In genomic region chr19:37594982-37595382, GRCh38 we compare ENCODE assay signal across 8 cellular contexts. TPM values are rescaled to one million over a fixed set of nuclear protein-coding genes. Genes with fewer than 3 reads are reported as not detected.
DNase-seq lines count a peak whose midpoint lies in the region; ATAC-seq and TF ChIP-seq lines count a peak whose summit lies in the region.

No MANE protein-coding gene starts in this region.

- TF ChIP-seq CTCF in CD8-positive, alpha-beta T cell (IDR thresholded peaks at IDR 0.05), result no peak
- no peak for TF ChIP-seq CTCF in endothelial cell (IDR thresholded peaks at IDR 0.05; ENCODE audit: unreplicated experiment)

- ATAC-seq in CD8-positive, alpha-beta T cell, result peak; percentile 53
- peak; percentile 33 for ATAC-seq in GM21619 (IDR thresholded peaks at IDR 0.05; ENCODE audit: unreplicated experiment)
- peak; percentile 60 for ATAC-seq in naive thymus-derived CD4-positive, alpha-beta T cell
- ATAC-seq in stimulated activated memory B cell treated with anti-CD40 and anti-IgM and Interleukin-4, amounts not matched to agents 10 μg/mL and 1 μg/mL and 100 μg/mL, for 72 hours, result peak; percentile 73

- POLR2A ChIA-PET in CD8-positive, alpha-beta T cell (lab: Charles Lee), result interaction anchor here (0.5 to 2.6 kb wide), 24 partner anchors 9 to 1380 kb away, joined by 3 to 21 read pairs (median 5); partner anchors contain the start of genes ZFP14, ZFP30, ZNF146 and ZNF345
- POLR2A ChIA-PET in naive thymus-derived CD4-positive, alpha-beta T cell (lab: Charles Lee), result interaction anchor here (0.6 to 7.0 kb wide), 18 partner anchors 20 to 1380 kb away, joined by 3 to 53 read pairs (median 4); partner anchors contain the start of genes SIPA1L3, WDR87, ZFP30 and ZNF146

- H3K27me3 Mint-ChIP-seq in CD8-positive, alpha-beta T cell (ENCODE audit: low read depth), result no peaks in the 10 kb centered on the region
- peaks cover 7% of the 10 kb centered on the region for H3K27me3 Mint-ChIP-seq in endothelial cell (ENCODE audit: unreplicated experiment)
- no peaks in the 10 kb centered on the region for H3K27me3 Mint-ChIP-seq in naive thymus-derived CD4-positive, alpha-beta T cell
- no peaks in the 10 kb centered on the region for H3K27me3 Mint-ChIP-seq in stimulated activated memory B cell treated with anti-CD40 and anti-IgM and Interleukin-4, amounts not matched to agents 10 μg/mL and 1 μg/mL and 100 μg/mL, for 72 hours

- peak in 6 of 7 experiments; percentile 45 to 86 (median 54) for DNase-seq in CD8-positive, alpha-beta T cell
- DNase-seq in MG63, result peak; percentile 52
- DNase-seq in activated CD8-positive, alpha-beta memory T cell treated with anti-CD3 and anti-CD28 coated beads for 48 hours (ENCODE audit: low read depth in 2 of 3, low spot score in 2 of 3), result peak in 2 of 3 experiments; percentile 23 to 32
- DNase-seq in endothelial cell (ENCODE audit: low spot score), result no peak
- DNase-seq in naive thymus-derived CD4-positive, alpha-beta T cell, result peak in 4 of 9 donors; percentile 40 to 80 (median 57)
- no peak for DNase-seq in COLO829 (ENCODE audit: low spot score)

- peak overlapping the region; percentile 66 for H3K4me3 ChIP-seq in CD8-positive, alpha-beta T cell (ENCODE audit: low read depth, low read length)
- H3K4me3 ChIP-seq in MG63, result peak overlapping the region; percentile 75
- H3K4me3 ChIP-seq in naive thymus-derived CD4-positive, alpha-beta T cell (ENCODE audit: low read length), result peak overlapping the region; percentile 80

- CTCF ChIA-PET in CD8-positive, alpha-beta T cell (lab: Charles Lee), result interaction anchor here (0.8 to 1.0 kb wide), 3 partner anchors 11 to 122 kb away, joined by 3 to 4 read pairs (median 3); no protein-coding TSS in a partner anchor
- CTCF ChIA-PET in naive thymus-derived CD4-positive, alpha-beta T cell (lab: Charles Lee), result interaction anchor here (0.5 to 0.6 kb wide), 2 partner anchors 69 to 173 kb away, joined by 3 to 7 read pairs; no protein-coding TSS in a partner anchor

- H3K4me1 Mint-ChIP-seq in CD8-positive, alpha-beta T cell (ENCODE audit: low read depth), result peaks cover 31% of the 10 kb centered on the region
- H3K4me1 Mint-ChIP-seq in endothelial cell (ENCODE audit: unreplicated experiment), result peaks cover 17% of the 10 kb centered on the region
- peaks cover 13 to 56% (median 39%) of the 10 kb centered on the region in 7 donors for H3K4me1 Mint-ChIP-seq in naive thymus-derived CD4-positive, alpha-beta T cell
- peaks cover 17% of the 10 kb centered on the region for H3K4me1 Mint-ChIP-seq in stimulated activated memory B cell treated with anti-CD40 and anti-IgM and Interleukin-4, amounts not matched to agents 10 μg/mL and 1 μg/mL and 100 μg/mL, for 72 hours

- peak overlapping the region; percentile 99 for H3K27ac Mint-ChIP-seq in CD8-positive, alpha-beta T cell
- peak overlapping the region; percentile 25 for H3K27ac Mint-ChIP-seq in endothelial cell (ENCODE audit: unreplicated experiment)
- peak overlapping the region; percentile 93 to 100 (median 99) for H3K27ac Mint-ChIP-seq in naive thymus-derived CD4-positive, alpha-beta T cell
- peak overlapping the region; percentile 94 for H3K27ac Mint-ChIP-seq in stimulated activated memory B cell treated with anti-CD40 and anti-IgM and Interleukin-4, amounts not matched to agents 10 μg/mL and 1 μg/mL and 100 μg/mL, for 72 hours

- peaks cover 25% of the 10 kb centered on the region for H3K9me3 Mint-ChIP-seq in CD8-positive, alpha-beta T cell
- peaks cover 8% of the 10 kb centered on the region for H3K9me3 Mint-ChIP-seq in endothelial cell (ENCODE audit: unreplicated experiment)
- peaks cover 5 to 75% (median 36%) of the 10 kb centered on the region in 11 donors for H3K9me3 Mint-ChIP-seq in naive thymus-derived CD4-positive, alpha-beta T cell
- peaks cover 10% of the 10 kb centered on the region for H3K9me3 Mint-ChIP-seq in stimulated activated memory B cell treated with anti-CD40 and anti-IgM and Interleukin-4, amounts not matched to agents 10 μg/mL and 1 μg/mL and 100 μg/mL, for 72 hours

- no peaks in the 10 kb centered on the region for H3K9me3 ChIP-seq in CD8-positive, alpha-beta T cell (ENCODE audit: low read length)
- peaks cover 12% of the 10 kb centered on the region for H3K9me3 ChIP-seq in MG63
- H3K9me3 ChIP-seq in naive thymus-derived CD4-positive, alpha-beta T cell (ENCODE audit: control insufficient read depth in 2 of 3, low read length in 3 of 3), result peaks cover 0 to 4% (median 0%) of the 10 kb centered on the region in 3 experiments

- peaks cover 67% of the 10 kb centered on the region for H3K36me3 Mint-ChIP-seq in CD8-positive, alpha-beta T cell
- peaks cover 18% of the 10 kb centered on the region for H3K36me3 Mint-ChIP-seq in endothelial cell (ENCODE audit: low read depth, unreplicated experiment)
- H3K36me3 Mint-ChIP-seq in naive thymus-derived CD4-positive, alpha-beta T cell, result peaks cover 27 to 68% (median 48%) of the 10 kb centered on the region in 5 donors
- peaks cover 38% of the 10 kb centered on the region for H3K36me3 Mint-ChIP-seq in stimulated activated memory B cell treated with anti-CD40 and anti-IgM and Interleukin-4, amounts not matched to agents 10 μg/mL and 1 μg/mL and 100 μg/mL, for 72 hours

- peaks cover 15% of the 10 kb centered on the region for H3K36me3 ChIP-seq in CD8-positive, alpha-beta T cell (ENCODE audit: insufficient read depth, low read length)
- no peaks in the 10 kb centered on the region; the same call in 1 of the 2 replicates for H3K36me3 ChIP-seq in MG63
- peaks cover 5 to 27% (median 8%) of the 10 kb centered on the region in 3 experiments for H3K36me3 ChIP-seq in naive thymus-derived CD4-positive, alpha-beta T cell (ENCODE audit: control insufficient read depth in 2 of 3, insufficient read depth in 3 of 3, low read length in 3 of 3)

- H3K27me3 ChIP-seq in CD8-positive, alpha-beta T cell (ENCODE audit: insufficient read depth, low read length), result no peaks in the 10 kb centered on the region
- H3K27me3 ChIP-seq in MG63, result no peaks in the 10 kb centered on the region
- no peaks in the 10 kb centered on the region for H3K27me3 ChIP-seq in naive thymus-derived CD4-positive, alpha-beta T cell (ENCODE audit: control insufficient read depth in 2 of 2, insufficient read depth in 2 of 2, low read length in 2 of 2)

- H3K4me3 Mint-ChIP-seq in CD8-positive, alpha-beta T cell, result peak overlapping the region; percentile 98
- H3K4me3 Mint-ChIP-seq in endothelial cell (ENCODE audit: unreplicated experiment), result peak overlapping the region; percentile 97
- H3K4me3 Mint-ChIP-seq in naive thymus-derived CD4-positive, alpha-beta T cell, result peak overlapping the region; percentile 94 to 100 (median 98)
- H3K4me3 Mint-ChIP-seq in stimulated activated memory B cell treated with anti-CD40 and anti-IgM and Interleukin-4, amounts not matched to agents 10 μg/mL and 1 μg/mL and 100 μg/mL, for 72 hours, result peak overlapping the region; percentile 90

- H3K27ac ChIP-seq in CD8-positive, alpha-beta T cell (ENCODE audit: low read depth, low read length), result peak overlapping the region; percentile 84
- H3K27ac ChIP-seq in naive thymus-derived CD4-positive, alpha-beta T cell (ENCODE audit: low read depth, low read length), result peak overlapping the region; percentile 93

- intact Hi-C loops in CD8-positive, alpha-beta T cell (cut with DNase I, micrococcal nuclease), result loop anchor here (1.0 to 10.0 kb wide), 15 partner anchors 60 to 1380 kb away; partner anchors contain the start of genes ZFP30 (in 2 of the 2), ZNF527 (in 2 of the 2), ZNF568 (in 2 of the 2) and ZNF569 (in 2 of the 2)
- intact Hi-C loops in naive thymus-derived CD4-positive, alpha-beta T cell (cut with micrococcal nuclease), result loop anchor here (1.0 to 10.0 kb wide), 24 partner anchors 60 to 1480 kb away; partner anchors contain the start of genes ZFP30 (in 2 of the 2), ZNF420 (in 2 of the 2), ZNF527 (in 2 of the 2) and ZNF568 (in 2 of the 2)

- peaks cover 10% of the 10 kb centered on the region for H3K4me1 ChIP-seq in CD8-positive, alpha-beta T cell (ENCODE audit: insufficient read depth, low read length)
- peaks cover 7 to 18% of the 10 kb centered on the region in 2 donors for H3K4me1 ChIP-seq in naive thymus-derived CD4-positive, alpha-beta T cell (ENCODE audit: control insufficient read depth in 2 of 2, insufficient read depth in 2 of 2, low read length in 2 of 2)

RNA-seq across cellular contexts. Expression of gene ZNF540, which starts 0.3 kb away (rescaled TPM):
- 10 to 100 TPM; 17.8 to 20.1 TPM for total RNA-seq in CD8-positive, alpha-beta T cell
- total RNA-seq in MG63 (2014; rRNA removed; shearing (Covaris generic); ENCODE audit: low replicate concordance), result 0.12 TPM in 1 of 2 replicates, not detected in the other
- 0.69 TPM for total RNA-seq in endothelial cell (ENCODE audit: unreplicated experiment)
- 10 to 100 TPM in 4 of 5 experiments, under 1 TPM in 1; 0.99 to 22.7 (median 17.6) TPM for total RNA-seq in naive thymus-derived CD4-positive, alpha-beta T cell
- polyA plus RNA-seq in naive thymus-derived CD4-positive, alpha-beta T cell, result 1 to 10 TPM; 7.4 to 9.0 TPM

RNA-seq across cellular contexts. Expression of gene ZNF571, which starts 0.4 kb away (rescaled TPM):
- 10 to 100 TPM; 30.5 to 30.8 TPM for total RNA-seq in CD8-positive, alpha-beta T cell
- total RNA-seq in MG63 (2014; rRNA removed; shearing (Covaris generic); ENCODE audit: low replicate concordance), result 3.0 and 13.6 TPM in 2 replicates
- 3.9 TPM for total RNA-seq in endothelial cell (ENCODE audit: unreplicated experiment)
- total RNA-seq in naive thymus-derived CD4-positive, alpha-beta T cell, result 10 to 100 TPM in 1 of 5 experiments, 1 to 10 TPM in 4; 1.5 to 12.4 (median 9.0) TPM
- 1 to 10 TPM; 5.2 to 5.9 TPM for polyA plus RNA-seq in naive thymus-derived CD4-positive, alpha-beta T cell

Comparison
In these comparisons a context has a peak if more than half of its experiments do, and no peak if none do; other contexts are left out.
1. DNase-seq: peak in CD8-positive, alpha-beta T cell (6 of 7), MG63 (single experiment) and activated CD8-positive, alpha-beta memory T cell treated with anti-CD3 and anti-CD28 coated beads for 48 hours (2 of 3); none in endothelial cell (single experiment) and COLO829 (single experiment).
2. H3K27ac Mint-ChIP-seq: peak in every context shown above with its lines; median percentile 99 in CD8-positive, alpha-beta T cell; 99 in naive thymus-derived CD4-positive, alpha-beta T cell; 94 in stimulated activated memory B cell treated with anti-CD40 and anti-IgM and Interleukin-4, amounts not matched to agents 10 μg/mL and 1 μg/mL and 100 μg/mL, for 72 hours; 25 in endothelial cell.
3. Peak in every context shown above with its lines, with median percentiles within 50 percentile points of each other: ATAC-seq, H3K4me3 ChIP-seq and H3K4me3 Mint-ChIP-seq.